Comparison of ENCODE assay signal across 14 cellular contexts in genomic region chrX:30791296-30792278, GRCh38.
DNase-seq lines count a peak whose midpoint lies in the region; ATAC-seq and TF ChIP-seq lines count a peak whose summit lies in the region.
"Had no signal": no experiment of that assay in that cellular context is flagged by ENCODE, and none has a peak within 500 bp of the region (broad histone marks: within the 10 kb centered on the region; RNA-seq: fewer than 3 reads in every experiment).

No MANE protein-coding gene starts in this region.

- TF ChIP-seq CTCF in mammary epithelial cell (conservative IDR thresholded peaks at IDR 0.05 in 1 of 2, IDR thresholded peaks at IDR 0.05 in 1 of 2; ENCODE audit: extremely low read depth in 1 of 2, insufficient read depth in 1 of 2, low read depth in 1 of 2, low read length in 2 of 2) (no peak), breast epithelium (IDR thresholded peaks at IDR 0.05) (no peak), endodermal cell (conservative IDR thresholded peaks at IDR 0.05) (no peak), osteocyte (IDR thresholded peaks at IDR 0.05) (no peak), type B pancreatic cell (conservative IDR thresholded peaks at IDR 0.05) (no peak), WTC11 (IDR thresholded peaks at IDR 0.05) (no peak)

- H3K36me3 ChIP-seq in mammary epithelial cell (ENCODE audit: insufficient read depth, low read length) (no peaks in the 10 kb centered on the region), breast epithelium (no peaks in the 10 kb centered on the region), endodermal cell (ENCODE audit: control insufficient read depth, insufficient read depth, low read length) (no peaks in the 10 kb centered on the region)
- H3K36me3 ChIP-seq: BLaER1 treated with 17β-estradiol and CSF1 and Interleukin-3, amounts not matched to agents 10 nM and 100 nM had no signal

- H3K27me3 ChIP-seq in mammary epithelial cell (ENCODE audit: insufficient read depth, low read length) (no peaks in the 10 kb centered on the region), breast epithelium (no peaks in the 10 kb centered on the region), endodermal cell (ENCODE audit: control insufficient read depth, insufficient read depth, low read length, poor library complexity, severe bottlenecking) (no peaks in the 10 kb centered on the region)
- H3K27me3 ChIP-seq: BLaER1 treated with 17β-estradiol and CSF1 and Interleukin-3, amounts not matched to agents 10 nM and 100 nM had no signal

- peaks cover 47% of the 10 kb centered on the region for H3K4me1 ChIP-seq in mammary epithelial cell (ENCODE audit: insufficient read depth, low read length)
- H3K4me1 ChIP-seq in breast epithelium, result no peaks in the 10 kb centered on the region
- no peaks in the 10 kb centered on the region for H3K4me1 ChIP-seq in endodermal cell (ENCODE audit: control insufficient read depth, insufficient read depth, low read length)
- H3K4me1 ChIP-seq: BLaER1 treated with 17β-estradiol and CSF1 and Interleukin-3, amounts not matched to agents 10 nM and 100 nM had no signal

- no peak overlapping the region for H2AFZ ChIP-seq in mammary epithelial cell (ENCODE audit: low read depth, low read length)

- ATAC-seq in GM21360 (IDR thresholded peaks at IDR 0.05; ENCODE audit: unreplicated experiment), result no peak
- no peak for ATAC-seq in T-helper 17 cell
- ATAC-seq in WTC11, result no peak

- H3K4me3 Mint-ChIP-seq in endodermal cell (no peak overlapping the region), osteocyte (ENCODE audit: unreplicated experiment) (no peak overlapping the region), type B pancreatic cell (no peak overlapping the region), T-helper 17 cell (no peak overlapping the region), WTC11 (no peak overlapping the region)
- H3K4me3 Mint-ChIP-seq: CD4-positive, CD25-positive, alpha-beta regulatory T cell had no signal

- H3K27ac ChIP-seq in mammary epithelial cell (ENCODE audit: insufficient read depth, low read depth, low read length) (no peak overlapping the region), breast epithelium (no peak overlapping the region), endodermal cell (ENCODE audit: low read depth, low read length) (no peak overlapping the region)
- H3K27ac ChIP-seq: BLaER1 treated with 17β-estradiol and CSF1 and Interleukin-3, amounts not matched to agents 10 nM and 100 nM had no signal

- 92% methylated on average over 8 of the region's 8 CpGs for WGBS in mammary epithelial cell (ENCODE audit: low coverage, missing lambda C conversion rate)
- 81 to 100% methylated on average over 1 to 8 of the region's 8 CpGs for WGBS in endodermal cell (ENCODE audit: insufficient coverage in 1 of 2, insufficient read length in 1 of 2), 2 experiments

- CTCF ChIA-PET in mammary epithelial cell (lab: Charles Lee; ENCODE audit: low non-redundant PET) (no interaction called here), WTC11 (lab: Charles Lee) (no interaction called here)

- H3K9me3 ChIP-seq in mammary epithelial cell (replicated peaks; ENCODE audit: insufficient read depth, low read length) (peaks cover 4% of the 10 kb centered on the region), breast epithelium (peaks cover 0 to 5% of the 10 kb centered on the region in 2 donors), endodermal cell (ENCODE audit: control insufficient read depth, low read length) (no peaks in the 10 kb centered on the region), T-helper 17 cell (ENCODE audit: control insufficient read depth, low read length, poor library complexity, severe bottlenecking) (no peaks in the 10 kb centered on the region)

- TF ChIP-seq POLR2A in breast epithelium (IDR thresholded peaks at IDR 0.05), result no peak

- H3K36me3 Mint-ChIP-seq in endodermal cell (ENCODE audit: low read depth) (no peaks in the 10 kb centered on the region), osteocyte (ENCODE audit: unreplicated experiment) (no peaks in the 10 kb centered on the region), type B pancreatic cell (no peaks in the 10 kb centered on the region), T-helper 17 cell (ENCODE audit: low read depth) (no peaks in the 10 kb centered on the region), WTC11 (no peaks in the 10 kb centered on the region)
- H3K36me3 Mint-ChIP-seq: CD4-positive, CD25-positive, alpha-beta regulatory T cell had no signal

- dilution Hi-C loops in mammary epithelial cell (cut with HindIII; ENCODE audit: low sequenced_read_pairs), result no loop called here

- H3K4me1 Mint-ChIP-seq in endodermal cell, result no peaks in the 10 kb centered on the region
- H3K4me1 Mint-ChIP-seq in osteocyte (ENCODE audit: unreplicated experiment), result no peaks in the 10 kb centered on the region
- no peaks in the 10 kb centered on the region for H3K4me1 Mint-ChIP-seq in type B pancreatic cell (ENCODE audit: unreplicated experiment)
- no peaks in the 10 kb centered on the region for H3K4me1 Mint-ChIP-seq in T-helper 17 cell
- no peaks in the 10 kb centered on the region for H3K4me1 Mint-ChIP-seq in WTC11
- H3K4me1 Mint-ChIP-seq: CD4-positive, CD25-positive, alpha-beta regulatory T cell had no signal

- H3K4me3 ChIP-seq in mammary epithelial cell (replicated peaks in 1 of 3; ENCODE audit: insufficient read depth in 1 of 3, low read depth in 2 of 3, low read length in 3 of 3) (no peak overlapping the region), breast epithelium (no peak overlapping the region), endodermal cell (ENCODE audit: low read length) (no peak overlapping the region)
- H3K4me3 ChIP-seq: BLaER1 treated with 17β-estradiol and CSF1 and Interleukin-3, amounts not matched to agents 10 nM and 100 nM had no signal

- no peak overlapping the region for H3K9ac ChIP-seq in mammary epithelial cell (ENCODE audit: insufficient read depth, low read length)
- no peak overlapping the region for H3K9ac ChIP-seq in endodermal cell (ENCODE audit: extremely low read depth, low read length, poor library complexity, severe bottlenecking)
- H3K9ac ChIP-seq: BLaER1 treated with 17β-estradiol and CSF1 and Interleukin-3, amounts not matched to agents 10 nM and 100 nM had no signal

- H3K27me3 Mint-ChIP-seq in endodermal cell (ENCODE audit: insufficient read depth) (peaks cover 3% of the 10 kb centered on the region), osteocyte (ENCODE audit: unreplicated experiment) (no peaks in the 10 kb centered on the region), type B pancreatic cell (no peaks in the 10 kb centered on the region), T-helper 17 cell (no peaks in the 10 kb centered on the region), WTC11 (ENCODE audit: low read depth) (no peaks in the 10 kb centered on the region; the same call in 1 of the 2 replicates)
- H3K27me3 Mint-ChIP-seq: CD4-positive, CD25-positive, alpha-beta regulatory T cell had no signal

- BruUV-seq in mammary epithelial cell (replicated peaks; lab: Mats Ljungman, UMichigan), result no TSS peak

- POLR2A ChIA-PET in WTC11 (lab: Charles Lee), result no interaction called here

- H3K79me2 ChIP-seq in mammary epithelial cell (ENCODE audit: insufficient read depth, low read length), result no peaks in the 10 kb centered on the region

- H3K9me3 Mint-ChIP-seq in endodermal cell (peaks cover 9% of the 10 kb centered on the region), osteocyte (ENCODE audit: unreplicated experiment) (peaks cover 5% of the 10 kb centered on the region), type B pancreatic cell (no peaks in the 10 kb centered on the region), WTC11 (no peaks in the 10 kb centered on the region)

- intact Hi-C loops in mammary epithelial cell (cut with micrococcal nuclease) (no loop called here), breast epithelium (cut with DNase I; ENCODE audit: low total_unique reads) (no loop called here)

- no peaks in the 10 kb centered on the region for H4K20me1 ChIP-seq in mammary epithelial cell (ENCODE audit: insufficient read depth, low read length)
- H4K20me1 ChIP-seq: BLaER1 treated with 17β-estradiol and CSF1 and Interleukin-3, amounts not matched to agents 10 nM and 100 nM had no signal

- no peak overlapping the region for H3K4me2 ChIP-seq in mammary epithelial cell (ENCODE audit: insufficient read depth, low read depth, low read length)
- H3K4me2 ChIP-seq: BLaER1 treated with 17β-estradiol and CSF1 and Interleukin-3, amounts not matched to agents 10 nM and 100 nM had no signal

- DNase-seq in mammary epithelial cell (peak; percentile 58), breast epithelium (ENCODE audit: low spot score in 2 of 2) (no peak), endodermal cell (peak; percentile 21), osteocyte (ENCODE audit: extremely low spot score, unreplicated experiment) (peak; percentile 70), type B pancreatic cell (ENCODE audit: extremely low spot score, unreplicated experiment) (peak; percentile 49), T-helper 17 cell (no peak), WTC11 (ENCODE audit: low spot score) (no peak)
- DNase-seq: 8988T; ACHN; CD4-positive, CD25-positive, alpha-beta regulatory T cell; DMS53; GF-D8 had no signal

- H3K27ac Mint-ChIP-seq in endodermal cell (no peak overlapping the region), osteocyte (ENCODE audit: unreplicated experiment) (no peak overlapping the region), type B pancreatic cell (no peak overlapping the region), T-helper 17 cell (no peak overlapping the region), WTC11 (no peak overlapping the region; the same call in 1 of the 2 replicates)

- in situ Hi-C loops in mammary epithelial cell (cut with MboI; ENCODE audit: low sequenced_read_pairs in 2 of 2), result no loop called here

TF ChIP-seq in WTC11, 78 proteins besides CTCF, POLR2A, EP300 and RAD21 (continues in another document):
- TF ChIP-seq ZNF281 (CRISPR knock-in tag; IDR thresholded peaks at IDR 0.05), result no peak
- TF ChIP-seq OVOL2 (CRISPR knock-in tag; IDR thresholded peaks at IDR 0.05; ENCODE audit: borderline replicate concordance), result no peak

Comparison
In these comparisons a context has a peak if more than half of its experiments do, and no peak if none do; other contexts are left out.
1. DNase-seq: peak in mammary epithelial cell (single experiment), endodermal cell (single experiment), osteocyte (single experiment) and type B pancreatic cell (single experiment); none in breast epithelium (0 of 2), T-helper 17 cell (0 of 3) and WTC11 (single experiment).